21 cellular contexts compared by ENCODE assay signal in genomic region chr13:50255639-50256038, GRCh38.
DNase-seq lines count a peak whose midpoint lies in the region; ATAC-seq lines count a peak whose summit lies in the region.
"Had no signal": no experiment of that assay in that cellular context is flagged by ENCODE, and none has a peak within 500 bp of the region (broad histone marks: within the 10 kb centered on the region; RNA-seq: fewer than 3 reads in every experiment).

No MANE protein-coding gene starts in this region.

- peaks cover 5% of the 10 kb centered on the region for H3K9me3 Mint-ChIP-seq in activated CD4-positive, alpha-beta T cell treated with anti-CD3 and anti-CD28 coated beads for 36 hours (ENCODE audit: low read depth)
- H3K9me3 Mint-ChIP-seq in central memory CD8-positive, alpha-beta T cell: peaks cover 4% of the 10 kb centered on the region
- H3K9me3 Mint-ChIP-seq: neural crest cell had no signal

- POLR2A ChIA-PET in activated CD4-positive, alpha-beta T cell treated with anti-CD3 and anti-CD28 coated beads for 36 hours (lab: Charles Lee): no interaction called here

- no peak overlapping the region for H3K4me3 Mint-ChIP-seq in activated CD4-positive, alpha-beta T cell treated with anti-CD3 and anti-CD28 coated beads for 36 hours
- peak overlapping the region; percentile 66 for H3K4me3 Mint-ChIP-seq in central memory CD8-positive, alpha-beta T cell
- H3K4me3 Mint-ChIP-seq: neural crest cell had no signal

- H3K27ac Mint-ChIP-seq in activated CD4-positive, alpha-beta T cell treated with anti-CD3 and anti-CD28 coated beads for 36 hours: no peak overlapping the region
- peak overlapping the region; percentile 86 for H3K27ac Mint-ChIP-seq in central memory CD8-positive, alpha-beta T cell (ENCODE audit: low read depth)

- ATAC-seq in activated CD4-positive, alpha-beta T cell treated with anti-CD3 and anti-CD28 coated beads for 36 hours: peak; percentile 42
- peak; percentile 73 for ATAC-seq in central memory CD8-positive, alpha-beta T cell (replicated peaks; ENCODE audit: extremely low read depth, poor library complexity, severe bottlenecking)
- peak; percentile 82 for ATAC-seq in stimulated activated naive CD8-positive, alpha-beta T cell treated with anti-CD3 and anti-CD28 coated beads, Interleukin-15, Interleukin-2, amounts not matched to agents 100 U/mL and 50 U/mL, for 24 hours
- ATAC-seq in GM21737 (IDR thresholded peaks at IDR 0.05; ENCODE audit: unreplicated experiment): no peak
- no peak for ATAC-seq in HG03342 (IDR thresholded peaks at IDR 0.05; ENCODE audit: unreplicated experiment)
- ATAC-seq: psoas muscle had no signal

- DNase-seq in activated CD4-positive, alpha-beta T cell treated with anti-CD3 and anti-CD28 coated beads for 36 hours: no peak
- no peak for DNase-seq in activated CD4-positive, alpha-beta T cell treated with anti-CD3 and anti-CD28 coated beads, Interleukin-2, amount 50 U/mL, for 4 hours
- DNase-seq in Jurkat, Clone E6-1 (ENCODE audit: low read depth, low spot score): peak; percentile 59
- DNase-seq in central memory CD8-positive, alpha-beta T cell (ENCODE audit: low spot score in 2 of 2): no peak
- DNase-seq in stimulated activated naive CD8-positive, alpha-beta T cell treated with anti-CD3 and anti-CD28 coated beads, Interleukin-15, Interleukin-2, amounts not matched to agents 100 U/mL and 50 U/mL, for 24 hours: no peak
- no peak for DNase-seq in cerebellar nuclear complex (lab: John Stamatoyannopoulos, UW)
- DNase-seq: 8988T, activated gamma-delta T cell treated with Interleukin-2 at 50 U/mL for 16 hours, DMS153, foreskin melanocyte, H7, Karpas-422, NCI-H774, Peyer's patch, psoas muscle, SK-N-SH, T1000 had no signal

- peaks cover 36% of the 10 kb centered on the region for H3K27me3 Mint-ChIP-seq in activated CD4-positive, alpha-beta T cell treated with anti-CD3 and anti-CD28 coated beads for 36 hours
- H3K27me3 Mint-ChIP-seq in central memory CD8-positive, alpha-beta T cell: no peaks in the 10 kb centered on the region

- H3K4me3 ChIP-seq in Jurkat, Clone E6-1 (ENCODE audit: low read length): no peak overlapping the region
- H3K4me3 ChIP-seq: Peyer's patch, psoas muscle, thoracic aorta had no signal

- intact Hi-C loops in activated CD4-positive, alpha-beta T cell treated with anti-CD3 and anti-CD28 coated beads for 36 hours (cut with DNase I, micrococcal nuclease): loop anchor here in 1 of 2 experiments (5.0 kb wide), 1 partner anchor 33 kb away; no protein-coding TSS in a partner anchor

- CTCF ChIA-PET in activated CD4-positive, alpha-beta T cell treated with anti-CD3 and anti-CD28 coated beads for 36 hours (lab: Charles Lee): interaction anchor here (0.5 to 1.4 kb wide), 2 partner anchors 154 to 415 kb away, joined by 4 to 5 read pairs; no protein-coding TSS in a partner anchor

- peaks cover 32% of the 10 kb centered on the region for H3K4me1 Mint-ChIP-seq in activated CD4-positive, alpha-beta T cell treated with anti-CD3 and anti-CD28 coated beads for 36 hours
- peaks cover 59% of the 10 kb centered on the region for H3K4me1 Mint-ChIP-seq in central memory CD8-positive, alpha-beta T cell
- H3K4me1 Mint-ChIP-seq: neural crest cell had no signal

- H3K36me3 Mint-ChIP-seq in activated CD4-positive, alpha-beta T cell treated with anti-CD3 and anti-CD28 coated beads for 36 hours (ENCODE audit: low read depth): no peaks in the 10 kb centered on the region
- H3K36me3 Mint-ChIP-seq in central memory CD8-positive, alpha-beta T cell (ENCODE audit: insufficient read depth): peaks cover 2% of the 10 kb centered on the region

Comparison
In these comparisons a context has a peak if more than half of its experiments do, and no peak if none do; other contexts are left out.
1. ATAC-seq: peak in activated CD4-positive, alpha-beta T cell treated with anti-CD3 and anti-CD28 coated beads for 36 hours (single experiment), central memory CD8-positive, alpha-beta T cell (single experiment) and stimulated activated naive CD8-positive, alpha-beta T cell treated with anti-CD3 and anti-CD28 coated beads, Interleukin-15, Interleukin-2, amounts not matched to agents 100 U/mL and 50 U/mL, for 24 hours (single experiment); none in GM21737 (single experiment) and HG03342 (single experiment).